ENCODE assay signal across 29 cellular contexts in genomic region chr1:168150283-168150682, GRCh38. TPM values are rescaled to one million over a fixed set of nuclear protein-coding genes. Genes with fewer than 3 reads are reported as not detected.
"Had no signal": no experiment of that assay in that cellular context is flagged by ENCODE, and none has a peak within 500 bp of the region (broad histone marks: within the 10 kb centered on the region; RNA-seq: fewer than 3 reads in every experiment).

No MANE protein-coding gene starts in this region.

- DNase-seq: hypothalamus; immature natural killer cell; kidney; left colon; left ventricle myocardium inferior; midbrain; mucosa of descending colon; naive thymus-derived CD4-positive, alpha-beta T cell; nucleus accumbens; pancreas; posterior cingulate gyrus; retina; right cardiac atrium; sigmoid colon; small intestine; spleen; stimulated activated CD4-positive, alpha-beta T cell treated with anti-CD3 and anti-CD28 coated beads, Interleukin-4, amount 100 ng/mL, for 24 hours; stimulated activated naive CD4-positive, alpha-beta T cell; substantia nigra; uterus had no signal

- H3K4me3 ChIP-seq: left ventricle myocardium inferior, lung, mucosa of descending colon, pancreas, prostate gland, sigmoid colon, spleen, tibial nerve, uterus had no signal

- ATAC-seq: left colon; mucosa of descending colon; naive thymus-derived CD4-positive, alpha-beta T cell; natural killer cell treated with Interleukin-12 subunit alpha and Interleukin-12 subunit beta and Interleukin-15 and Interleukin-18, amount 100 ng/mL, for 72 hours; pancreas; right cardiac atrium; stimulated activated effector memory CD8-positive, alpha-beta T cell treated with anti-CD3 and anti-CD28 coated beads, Interleukin-12 subunit alpha, Interleukin-12 subunit beta, amount 100 ng/mL, for 72 hours had no signal

- FAIRE-seq: islet of Langerhans, kidney, pancreas, small intestine had no signal

- H3K27me3 Mint-ChIP-seq: stimulated activated naive CD8-positive, alpha-beta T cell treated with anti-CD3 and anti-CD28 coated beads, Interleukin-15, Interleukin-2, amounts not matched to agents 100 ng/mL and 50 ng/mL, for 24 hours; type B pancreatic cell had no signal

- H3K9me3 Mint-ChIP-seq: natural killer cell treated with Interleukin-12 subunit alpha and Interleukin-12 subunit beta and Interleukin-15 and Interleukin-18, amount 100 ng/mL, for 72 hours; neural crest cell; stimulated activated effector memory CD8-positive, alpha-beta T cell treated with anti-CD3 and anti-CD28 coated beads, Interleukin-12 subunit alpha, Interleukin-12 subunit beta, amount 100 ng/mL, for 72 hours; stimulated activated naive CD8-positive, alpha-beta T cell treated with anti-CD3 and anti-CD28 coated beads, Interleukin-15, Interleukin-2, amounts not matched to agents 100 ng/mL and 50 ng/mL, for 24 hours; type B pancreatic cell had no signal

- H3K4me3 Mint-ChIP-seq: immature natural killer cell; naive thymus-derived CD4-positive, alpha-beta T cell; natural killer cell treated with Interleukin-12 subunit alpha and Interleukin-12 subunit beta and Interleukin-15 and Interleukin-18, amount 100 ng/mL, for 72 hours; neural crest cell; stimulated activated effector memory CD8-positive, alpha-beta T cell treated with anti-CD3 and anti-CD28 coated beads, Interleukin-12 subunit alpha, Interleukin-12 subunit beta, amount 100 ng/mL, for 72 hours; stimulated activated naive CD8-positive, alpha-beta T cell treated with anti-CD3 and anti-CD28 coated beads, Interleukin-15, Interleukin-2, amounts not matched to agents 100 ng/mL and 50 ng/mL, for 24 hours; type B pancreatic cell had no signal

- H3K27me3 ChIP-seq: pancreas, sigmoid colon, spleen, tibial nerve, uterus had no signal

- H3K27ac ChIP-seq: left ventricle myocardium inferior, pancreas, prostate gland had no signal

- H3K4me1 ChIP-seq: pancreas, prostate gland, uterus had no signal

- H3K36me3 ChIP-seq: left ventricle myocardium inferior, pancreas, prostate gland, sigmoid colon, spleen, tibial nerve, uterus had no signal

- H3K9me3 ChIP-seq: left ventricle myocardium inferior, mucosa of descending colon, pancreas, prostate gland, sigmoid colon, spleen, tibial nerve, uterus had no signal

- H3K27ac Mint-ChIP-seq: naive thymus-derived CD4-positive, alpha-beta T cell; natural killer cell treated with Interleukin-12 subunit alpha and Interleukin-12 subunit beta and Interleukin-15 and Interleukin-18, amount 100 ng/mL, for 72 hours; stimulated activated effector memory CD8-positive, alpha-beta T cell treated with anti-CD3 and anti-CD28 coated beads, Interleukin-12 subunit alpha, Interleukin-12 subunit beta, amount 100 ng/mL, for 72 hours; stimulated activated naive CD8-positive, alpha-beta T cell treated with anti-CD3 and anti-CD28 coated beads, Interleukin-15, Interleukin-2, amounts not matched to agents 100 ng/mL and 50 ng/mL, for 24 hours; type B pancreatic cell had no signal

- H3K36me3 Mint-ChIP-seq: immature natural killer cell; naive thymus-derived CD4-positive, alpha-beta T cell; natural killer cell treated with Interleukin-12 subunit alpha and Interleukin-12 subunit beta and Interleukin-15 and Interleukin-18, amount 100 ng/mL, for 72 hours; stimulated activated effector memory CD8-positive, alpha-beta T cell treated with anti-CD3 and anti-CD28 coated beads, Interleukin-12 subunit alpha, Interleukin-12 subunit beta, amount 100 ng/mL, for 72 hours; type B pancreatic cell had no signal

RNA-seq across cellular contexts. Expression of gene GPR161, which starts 13.6 kb away (rescaled TPM):
- polyA plus RNA-seq: immature natural killer cell; naive thymus-derived CD4-positive, alpha-beta T cell had no signal
